Comparison of ENCODE assay signal across 1 cellular context in the genomic region with DNA sequence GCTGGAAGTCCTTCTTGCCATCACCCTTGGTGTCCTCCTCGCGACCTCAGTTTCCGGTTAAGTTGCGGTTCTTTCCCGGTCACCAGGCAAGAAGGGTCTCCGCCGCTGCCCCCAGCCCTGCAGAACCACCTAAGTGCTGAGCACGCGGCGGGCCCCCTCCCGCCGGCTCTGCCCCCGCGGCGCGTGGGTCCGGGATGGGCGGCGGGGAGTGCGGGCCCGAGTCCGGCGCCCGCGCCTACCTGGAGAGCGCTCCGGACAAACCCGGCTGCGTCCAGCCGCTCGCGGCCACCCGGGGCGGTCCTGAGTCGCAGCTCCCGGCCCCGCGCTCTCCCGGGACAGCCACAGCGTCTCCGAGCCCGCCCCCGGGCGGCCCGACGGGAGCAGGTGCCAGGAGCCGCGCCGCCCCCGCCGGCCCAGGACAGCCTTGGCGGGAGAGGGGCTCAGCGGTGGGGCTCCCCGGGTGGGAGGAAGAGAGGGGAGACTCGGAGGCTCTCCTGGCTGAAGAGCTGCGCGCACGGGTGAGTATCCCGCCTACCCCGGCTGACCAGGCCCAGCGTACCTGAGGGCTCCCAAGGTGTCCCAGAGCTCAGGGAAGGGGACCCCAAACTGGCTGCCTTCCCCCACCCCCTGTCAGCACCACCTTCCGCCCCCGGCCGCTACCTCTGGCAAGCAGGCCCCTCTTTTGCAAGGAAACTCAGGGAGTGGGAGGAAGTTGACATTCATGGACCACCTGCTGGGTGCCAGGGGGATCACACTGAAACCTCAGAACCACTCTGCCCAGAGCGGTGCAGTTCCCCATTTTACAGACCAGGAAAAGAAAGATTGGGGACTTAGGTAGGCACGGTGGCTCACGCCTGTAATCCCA.
TF ChIP-seq lines count a peak whose summit lies in the region.

No MANE protein-coding gene starts in this region.

TF ChIP-seq in HepG2, 621 proteins besides CTCF, POLR2A, EP300 and RAD21 (continued from another document and continues in another):
- TF ChIP-seq ZNF546 (CRISPR knock-in tag; conservative IDR thresholded peaks at IDR 0.05) = 0 out of 2 replicates have a peak, but pooled peaks have one; percentile 29
- TF ChIP-seq ZNF205 (CRISPR knock-in tag; IDR thresholded peaks at IDR 0.05) = no peak
- TF ChIP-seq, protein P1, sequence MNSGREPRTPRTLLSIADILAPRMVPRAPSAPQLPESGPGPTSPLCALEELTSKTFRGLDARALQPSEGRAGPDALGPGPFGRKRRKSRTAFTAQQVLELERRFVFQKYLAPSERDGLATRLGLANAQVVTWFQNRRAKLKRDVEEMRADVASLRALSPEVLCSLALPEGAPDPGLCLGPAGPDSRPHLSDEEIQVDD (CRISPR knock-in tag; IDR thresholded peaks at IDR 0.05; ENCODE audit: borderline replicate concordance) = no peak
- TF ChIP-seq ZNF225 (CRISPR knock-in tag; IDR thresholded peaks at IDR 0.05) = no peak
- TF ChIP-seq CBX2 (IDR thresholded peaks at IDR 0.05; ENCODE audit: low read depth, low read length) = no peak
- no peak for TF ChIP-seq CBX2 (CRISPR knock-in tag; IDR thresholded peaks at IDR 0.05; ENCODE audit: low read depth)
- TF ChIP-seq TBX2 (CRISPR knock-in tag; IDR thresholded peaks at IDR 0.05; ENCODE audit: borderline replicate concordance) = 0 out of 2 replicates have a peak, but pooled peaks have one; percentile 20
- peak; percentile 48; the same call in 1 of the 2 replicates for TF ChIP-seq ZBTB38 (CRISPR knock-in tag; IDR thresholded peaks at IDR 0.05)
- no peak for TF ChIP-seq ZBTB2 (CRISPR knock-in tag; IDR thresholded peaks at IDR 0.05; ENCODE audit: low read depth)
- TF ChIP-seq, protein P2, sequence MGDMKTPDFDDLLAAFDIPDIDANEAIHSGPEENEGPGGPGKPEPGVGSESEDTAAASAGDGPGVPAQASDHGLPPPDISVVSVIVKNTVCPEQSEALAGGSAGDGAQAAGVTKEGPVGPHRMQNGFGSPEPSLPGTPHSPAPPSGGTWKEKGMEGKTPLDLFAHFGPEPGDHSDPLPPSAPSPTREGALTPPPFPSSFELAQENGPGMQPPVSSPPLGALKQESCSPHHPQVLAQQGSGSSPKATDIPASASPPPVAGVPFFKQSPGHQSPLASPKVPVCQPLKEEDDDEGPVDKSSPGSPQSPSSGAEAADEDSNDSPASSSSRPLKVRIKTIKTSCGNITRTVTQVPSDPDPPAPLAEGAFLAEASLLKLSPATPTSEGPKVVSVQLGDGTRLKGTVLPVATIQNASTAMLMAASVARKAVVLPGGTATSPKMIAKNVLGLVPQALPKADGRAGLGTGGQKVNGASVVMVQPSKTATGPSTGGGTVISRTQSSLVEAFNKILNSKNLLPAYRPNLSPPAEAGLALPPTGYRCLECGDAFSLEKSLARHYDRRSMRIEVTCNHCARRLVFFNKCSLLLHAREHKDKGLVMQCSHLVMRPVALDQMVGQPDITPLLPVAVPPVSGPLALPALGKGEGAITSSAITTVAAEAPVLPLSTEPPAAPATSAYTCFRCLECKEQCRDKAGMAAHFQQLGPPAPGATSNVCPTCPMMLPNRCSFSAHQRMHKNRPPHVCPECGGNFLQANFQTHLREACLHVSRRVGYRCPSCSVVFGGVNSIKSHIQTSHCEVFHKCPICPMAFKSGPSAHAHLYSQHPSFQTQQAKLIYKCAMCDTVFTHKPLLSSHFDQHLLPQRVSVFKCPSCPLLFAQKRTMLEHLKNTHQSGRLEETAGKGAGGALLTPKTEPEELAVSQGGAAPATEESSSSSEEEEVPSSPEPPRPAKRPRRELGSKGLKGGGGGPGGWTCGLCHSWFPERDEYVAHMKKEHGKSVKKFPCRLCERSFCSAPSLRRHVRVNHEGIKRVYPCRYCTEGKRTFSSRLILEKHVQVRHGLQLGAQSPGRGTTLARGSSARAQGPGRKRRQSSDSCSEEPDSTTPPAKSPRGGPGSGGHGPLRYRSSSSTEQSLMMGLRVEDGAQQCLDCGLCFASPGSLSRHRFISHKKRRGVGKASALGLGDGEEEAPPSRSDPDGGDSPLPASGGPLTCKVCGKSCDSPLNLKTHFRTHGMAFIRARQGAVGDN (CRISPR knock-in tag; IDR thresholded peaks at IDR 0.05) = peak; percentile 31
- no peak for TF ChIP-seq FOXJ3 (CRISPR knock-in tag; IDR thresholded peaks at IDR 0.05; ENCODE audit: borderline replicate concordance)
- TF ChIP-seq ZBTB7B (CRISPR knock-in tag; IDR thresholded peaks at IDR 0.05) = no peak
- TF ChIP-seq, protein P3, sequence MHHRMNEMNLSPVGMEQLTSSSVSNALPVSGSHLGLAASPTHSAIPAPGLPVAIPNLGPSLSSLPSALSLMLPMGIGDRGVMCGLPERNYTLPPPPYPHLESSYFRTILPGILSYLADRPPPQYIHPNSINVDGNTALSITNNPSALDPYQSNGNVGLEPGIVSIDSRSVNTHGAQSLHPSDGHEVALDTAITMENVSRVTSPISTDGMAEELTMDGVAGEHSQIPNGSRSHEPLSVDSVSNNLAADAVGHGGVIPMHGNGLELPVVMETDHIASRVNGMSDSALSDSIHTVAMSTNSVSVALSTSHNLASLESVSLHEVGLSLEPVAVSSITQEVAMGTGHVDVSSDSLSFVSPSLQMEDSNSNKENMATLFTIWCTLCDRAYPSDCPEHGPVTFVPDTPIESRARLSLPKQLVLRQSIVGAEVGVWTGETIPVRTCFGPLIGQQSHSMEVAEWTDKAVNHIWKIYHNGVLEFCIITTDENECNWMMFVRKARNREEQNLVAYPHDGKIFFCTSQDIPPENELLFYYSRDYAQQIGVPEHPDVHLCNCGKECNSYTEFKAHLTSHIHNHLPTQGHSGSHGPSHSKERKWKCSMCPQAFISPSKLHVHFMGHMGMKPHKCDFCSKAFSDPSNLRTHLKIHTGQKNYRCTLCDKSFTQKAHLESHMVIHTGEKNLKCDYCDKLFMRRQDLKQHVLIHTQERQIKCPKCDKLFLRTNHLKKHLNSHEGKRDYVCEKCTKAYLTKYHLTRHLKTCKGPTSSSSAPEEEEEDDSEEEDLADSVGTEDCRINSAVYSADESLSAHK (CRISPR knock-in tag; IDR thresholded peaks at IDR 0.05; ENCODE audit: borderline replicate concordance) = no peak
- TF ChIP-seq, protein P4, sequence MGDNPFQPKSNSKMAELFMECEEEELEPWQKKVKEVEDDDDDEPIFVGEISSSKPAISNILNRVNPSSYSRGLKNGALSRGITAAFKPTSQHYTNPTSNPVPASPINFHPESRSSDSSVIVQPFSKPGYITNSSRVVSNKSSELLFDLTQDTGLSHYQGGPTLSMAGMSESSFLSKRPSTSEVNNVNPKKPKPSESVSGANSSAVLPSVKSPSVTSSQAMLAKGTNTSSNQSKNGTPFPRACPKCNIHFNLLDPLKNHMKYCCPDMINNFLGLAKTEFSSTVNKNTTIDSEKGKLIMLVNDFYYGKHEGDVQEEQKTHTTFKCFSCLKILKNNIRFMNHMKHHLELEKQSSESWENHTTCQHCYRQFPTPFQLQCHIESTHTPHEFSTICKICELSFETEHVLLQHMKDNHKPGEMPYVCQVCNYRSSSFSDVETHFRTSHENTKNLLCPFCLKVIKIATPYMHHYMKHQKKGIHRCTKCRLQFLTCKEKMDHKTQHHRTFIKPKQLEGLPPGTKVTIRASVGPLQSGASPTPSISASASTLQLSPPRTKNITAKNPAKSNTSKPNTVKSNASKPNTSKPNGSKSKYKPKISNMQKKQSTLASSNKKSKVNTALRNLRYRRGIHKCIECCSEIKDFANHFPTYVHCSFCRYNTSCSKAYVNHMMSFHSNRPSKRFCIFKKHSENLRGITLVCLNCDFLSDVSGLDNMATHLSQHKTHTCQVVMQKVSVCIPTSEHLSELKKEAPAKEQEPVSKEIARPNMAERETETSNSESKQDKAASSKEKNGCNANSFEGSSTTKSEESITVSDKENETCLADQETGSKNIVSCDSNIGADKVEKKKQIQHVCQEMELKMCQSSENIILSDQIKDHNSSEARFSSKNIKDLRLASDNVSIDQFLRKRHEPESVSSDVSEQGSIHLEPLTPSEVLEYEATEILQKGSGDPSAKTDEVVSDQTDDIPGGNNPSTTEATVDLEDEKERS (CRISPR knock-in tag; IDR thresholded peaks at IDR 0.05) = no peak
- no peak for TF ChIP-seq ZFP37 (CRISPR knock-in tag; IDR thresholded peaks at IDR 0.05; ENCODE audit: borderline replicate concordance)
- TF ChIP-seq, protein P5, sequence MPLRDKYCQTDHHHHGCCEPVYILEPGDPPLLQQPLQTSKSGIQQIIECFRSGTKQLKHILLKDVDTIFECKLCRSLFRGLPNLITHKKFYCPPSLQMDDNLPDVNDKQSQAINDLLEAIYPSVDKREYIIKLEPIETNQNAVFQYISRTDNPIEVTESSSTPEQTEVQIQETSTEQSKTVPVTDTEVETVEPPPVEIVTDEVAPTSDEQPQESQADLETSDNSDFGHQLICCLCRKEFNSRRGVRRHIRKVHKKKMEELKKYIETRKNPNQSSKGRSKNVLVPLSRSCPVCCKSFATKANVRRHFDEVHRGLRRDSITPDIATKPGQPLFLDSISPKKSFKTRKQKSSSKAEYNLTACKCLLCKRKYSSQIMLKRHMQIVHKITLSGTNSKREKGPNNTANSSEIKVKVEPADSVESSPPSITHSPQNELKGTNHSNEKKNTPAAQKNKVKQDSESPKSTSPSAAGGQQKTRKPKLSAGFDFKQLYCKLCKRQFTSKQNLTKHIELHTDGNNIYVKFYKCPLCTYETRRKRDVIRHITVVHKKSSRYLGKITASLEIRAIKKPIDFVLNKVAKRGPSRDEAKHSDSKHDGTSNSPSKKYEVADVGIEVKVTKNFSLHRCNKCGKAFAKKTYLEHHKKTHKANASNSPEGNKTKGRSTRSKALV (CRISPR knock-in tag; IDR thresholded peaks at IDR 0.05) = peak; percentile 94
- no peak for TF ChIP-seq ADNP (CRISPR knock-in tag; IDR thresholded peaks at IDR 0.05)
- no peak for TF ChIP-seq ZFP41 (CRISPR knock-in tag; IDR thresholded peaks at IDR 0.05; ENCODE audit: borderline replicate concordance)
- TF ChIP-seq GFI1 (CRISPR knock-in tag; IDR thresholded peaks at IDR 0.05; ENCODE audit: borderline replicate concordance) = no peak
- TF ChIP-seq MLLT10 (CRISPR knock-in tag; IDR thresholded peaks at IDR 0.05) = no peak
- TF ChIP-seq ONECUT2 (CRISPR knock-in tag; IDR thresholded peaks at IDR 0.05) = no peak
- no peak for TF ChIP-seq KDM4B (CRISPR knock-in tag; IDR thresholded peaks at IDR 0.05)
- TF ChIP-seq TP53 (CRISPR knock-in tag; conservative IDR thresholded peaks at IDR 0.05) = no peak
- TF ChIP-seq MAFF (IDR thresholded peaks at IDR 0.05; ENCODE audit: low read depth, low read length) = no peak
- no peak for TF ChIP-seq AKAP8 (CRISPR knock-in tag; IDR thresholded peaks at IDR 0.05)
- TF ChIP-seq CBX1 (IDR thresholded peaks at IDR 0.05; ENCODE audit: low read depth) = no peak
- TF ChIP-seq, protein P6, sequence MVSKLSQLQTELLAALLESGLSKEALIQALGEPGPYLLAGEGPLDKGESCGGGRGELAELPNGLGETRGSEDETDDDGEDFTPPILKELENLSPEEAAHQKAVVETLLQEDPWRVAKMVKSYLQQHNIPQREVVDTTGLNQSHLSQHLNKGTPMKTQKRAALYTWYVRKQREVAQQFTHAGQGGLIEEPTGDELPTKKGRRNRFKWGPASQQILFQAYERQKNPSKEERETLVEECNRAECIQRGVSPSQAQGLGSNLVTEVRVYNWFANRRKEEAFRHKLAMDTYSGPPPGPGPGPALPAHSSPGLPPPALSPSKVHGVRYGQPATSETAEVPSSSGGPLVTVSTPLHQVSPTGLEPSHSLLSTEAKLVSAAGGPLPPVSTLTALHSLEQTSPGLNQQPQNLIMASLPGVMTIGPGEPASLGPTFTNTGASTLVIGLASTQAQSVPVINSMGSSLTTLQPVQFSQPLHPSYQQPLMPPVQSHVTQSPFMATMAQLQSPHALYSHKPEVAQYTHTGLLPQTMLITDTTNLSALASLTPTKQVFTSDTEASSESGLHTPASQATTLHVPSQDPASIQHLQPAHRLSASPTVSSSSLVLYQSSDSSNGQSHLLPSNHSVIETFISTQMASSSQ (IDR thresholded peaks at IDR 0.05; ENCODE audit: low read depth) = no peak
- TF ChIP-seq, protein P6 (CRISPR knock-in tag; IDR thresholded peaks at IDR 0.05; ENCODE audit: borderline replicate concordance) = no peak
- no peak for TF ChIP-seq ZNF577 (CRISPR knock-in tag; IDR thresholded peaks at IDR 0.05; ENCODE audit: borderline replicate concordance, low read depth)
- TF ChIP-seq JDP2 (CRISPR knock-in tag; IDR thresholded peaks at IDR 0.05; ENCODE audit: borderline replicate concordance) = no peak
- TF ChIP-seq ZNF772 (CRISPR knock-in tag; IDR thresholded peaks at IDR 0.05) = 0 out of 2 replicates have a peak, but pooled peaks have one; percentile 25
- 0 out of 2 replicates have a peak, but pooled peaks have one; percentile 7 for TF ChIP-seq TEAD2 (CRISPR knock-in tag; IDR thresholded peaks at IDR 0.05)
